Comparison of ENCODE assay signal across 30 cellular contexts in the genomic region with DNA sequence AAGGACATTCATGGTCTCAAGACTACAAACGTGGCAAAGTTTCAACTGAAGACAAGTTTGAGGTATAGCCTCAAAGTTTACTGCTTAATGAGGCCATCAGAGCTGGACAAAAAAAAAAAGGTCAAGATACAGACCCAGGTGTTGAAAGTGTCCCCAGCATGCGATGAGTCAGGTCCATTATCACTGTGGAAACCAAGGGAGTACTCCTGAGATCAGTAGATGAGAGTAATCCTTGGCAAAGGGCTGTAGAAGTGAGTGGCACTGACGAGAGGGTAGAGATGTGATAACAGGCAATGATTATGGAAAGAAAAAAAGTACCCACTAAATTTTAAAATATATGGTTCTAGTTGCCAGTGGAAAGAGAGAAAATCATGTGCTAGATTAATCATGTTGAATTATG.
A peak's percentile ranks its signal among the peaks of the same experiment; 100 is the strongest.
DNase-seq lines count a peak whose midpoint lies in the region; ATAC-seq, FAIRE-seq and TF ChIP-seq lines count a peak whose summit lies in the region.
"Had no signal": no experiment of that assay in that cellular context is flagged by ENCODE, and none has a peak within 500 bp of the region (broad histone marks: within the 10 kb centered on the region; RNA-seq: fewer than 3 reads in every experiment).

No MANE protein-coding gene starts in this region.

- H3K4me1 ChIP-seq in CD4-positive, CD25-positive, alpha-beta regulatory T cell (ENCODE audit: control insufficient read depth, insufficient read depth, low read length, poor library complexity, severe bottlenecking): peaks cover 41% of the 10 kb centered on the region
- H3K4me1 ChIP-seq in Caco-2: no peaks in the 10 kb centered on the region

- no peaks in the 10 kb centered on the region for H3K9me3 ChIP-seq in CD4-positive, CD25-positive, alpha-beta regulatory T cell (ENCODE audit: control insufficient read depth in 2 of 2, low read length in 2 of 2)
- H3K9me3 ChIP-seq in Caco-2: no peaks in the 10 kb centered on the region
- H3K9me3 ChIP-seq: A549 had no signal

- no peak for ATAC-seq in CD4-positive, CD25-positive, alpha-beta regulatory T cell (ENCODE audit: low read depth in 2 of 2)
- ATAC-seq in activated naive CD8-positive, alpha-beta T cell treated with anti-CD3 and anti-CD28 coated beads, Interleukin-2, amount 50 U/mL, for 24 hours: peak; percentile 53
- no peak for ATAC-seq in GM18517 (IDR thresholded peaks at IDR 0.05; ENCODE audit: unreplicated experiment)
- ATAC-seq: A549, GM12878, Panc1, SK-N-SH treated with all-trans-retinoic acid at 6 μM for 48 hours had no signal

- POLR2A ChIA-PET in activated CD4-positive, alpha-beta T cell treated with anti-CD3 and anti-CD28 coated beads, Interleukin-2, amount 10 ng/mL, durations not matched to agents 7 days and 5 days (lab: Charles Lee): no interaction called here
- POLR2A ChIA-PET in activated CD4-positive, alpha-beta memory T cell treated with anti-CD3 and anti-CD28 coated beads for 36 hours (lab: Charles Lee): interaction anchor here (0.8 to 2.6 kb wide), 4 partner anchors 14 to 127 kb away, joined by 3 to 8 read pairs (median 6); no protein-coding TSS in a partner anchor
- POLR2A ChIA-PET in Caco-2 (lab: Charles Lee): no interaction called here

- no TSS peak for BruUV-seq in Caco-2 (replicated peaks; lab: Mats Ljungman, UMichigan)

- H3K9me3 Mint-ChIP-seq in activated CD4-positive, alpha-beta T cell treated with anti-CD3 and anti-CD28 coated beads, Interleukin-2, amount 10 ng/mL, durations not matched to agents 7 days and 5 days: peaks cover 9% of the 10 kb centered on the region
- no peaks in the 10 kb centered on the region for H3K9me3 Mint-ChIP-seq in CD4-positive, CD25-positive, alpha-beta regulatory T cell
- H3K9me3 Mint-ChIP-seq in activated CD4-positive, alpha-beta memory T cell treated with anti-CD3 and anti-CD28 coated beads for 36 hours: no peaks in the 10 kb centered on the region
- H3K9me3 Mint-ChIP-seq in activated naive CD8-positive, alpha-beta T cell treated with anti-CD3 and anti-CD28 coated beads, Interleukin-2, amount 50 U/mL, for 24 hours: no peaks in the 10 kb centered on the region
- no peaks in the 10 kb centered on the region for H3K9me3 Mint-ChIP-seq in Caco-2 (ENCODE audit: unreplicated experiment)
- H3K9me3 Mint-ChIP-seq: nephron progenitor cell had no signal

- H3K4me3 ChIP-seq in CD4-positive, CD25-positive, alpha-beta regulatory T cell (ENCODE audit: low read depth, low read length): no peak overlapping the region
- H3K4me3 ChIP-seq in Caco-2 (ENCODE audit: low read depth, low read length): no peak overlapping the region
- H3K4me3 ChIP-seq: A549, cardiac muscle cell, GM12878, lung had no signal

- TF ChIP-seq POLR2A in H54 (IDR thresholded peaks at IDR 0.05; ENCODE audit: low read depth, low read length): no peak

- H3K36me3 ChIP-seq in CD4-positive, CD25-positive, alpha-beta regulatory T cell (ENCODE audit: control insufficient read depth, insufficient read depth, low read length): no peaks in the 10 kb centered on the region
- no peaks in the 10 kb centered on the region for H3K36me3 ChIP-seq in Caco-2 (ENCODE audit: control insufficient read depth, insufficient read depth, low read length)
- H3K36me3 ChIP-seq: cardiac muscle cell had no signal

- H3K4me1 Mint-ChIP-seq in activated CD4-positive, alpha-beta T cell treated with anti-CD3 and anti-CD28 coated beads, Interleukin-2, amount 10 ng/mL, durations not matched to agents 7 days and 5 days: peaks cover 56% of the 10 kb centered on the region
- peaks cover 17 to 58% (median 53%) of the 10 kb centered on the region in 4 donors for H3K4me1 Mint-ChIP-seq in CD4-positive, CD25-positive, alpha-beta regulatory T cell
- peaks cover 56% of the 10 kb centered on the region for H3K4me1 Mint-ChIP-seq in activated CD4-positive, alpha-beta memory T cell treated with anti-CD3 and anti-CD28 coated beads for 36 hours (ENCODE audit: low read depth)
- peaks cover 62% of the 10 kb centered on the region for H3K4me1 Mint-ChIP-seq in activated naive CD8-positive, alpha-beta T cell treated with anti-CD3 and anti-CD28 coated beads, Interleukin-2, amount 50 U/mL, for 24 hours
- H3K4me1 Mint-ChIP-seq in Caco-2 (ENCODE audit: low read depth, unreplicated experiment): no peaks in the 10 kb centered on the region

- intact Hi-C loops in activated CD4-positive, alpha-beta memory T cell treated with anti-CD3 and anti-CD28 coated beads for 36 hours (cut with micrococcal nuclease): loop anchor here (2.0 to 5.0 kb wide), 2 partner anchors 34 to 126 kb away; no protein-coding TSS in a partner anchor
- intact Hi-C loops in Caco-2 (cut with micrococcal nuclease; ENCODE audit: unreplicated experiment): no loop called here

- no peak for DNase-seq in activated CD4-positive, alpha-beta T cell treated with anti-CD3 and anti-CD28 coated beads, Interleukin-2, amount 10 ng/mL, durations not matched to agents 7 days and 5 days
- no peak for DNase-seq in activated CD4-positive, alpha-beta T cell treated with anti-CD3 and anti-CD28 coated beads, Interleukin-2, amount 50 U/mL, for 48 hours
- DNase-seq in CD4-positive, CD25-positive, alpha-beta regulatory T cell: no peak
- peak; percentile 38 for DNase-seq in activated CD4-positive, alpha-beta memory T cell treated with anti-CD3 and anti-CD28 coated beads for 36 hours
- DNase-seq in activated naive CD8-positive, alpha-beta T cell treated with anti-CD3 and anti-CD28 coated beads, Interleukin-2, amount 50 U/mL, for 24 hours: no peak
- DNase-seq in H54 (ENCODE audit: insufficient read length, low spot score) (no peak), Caco-2 (no peak)
- DNase-seq: activated CD4-positive, alpha-beta T cell treated with anti-CD3 and anti-CD28 coated beads, Interleukin-2, amount 50 U/mL, for 1 hour; activated gamma-delta T cell treated with Interleukin-2 at 50 U/mL for 16 hours; AML-193; aorta; DMS153; effector memory CD4-positive, alpha-beta T cell; H7; hypothalamus; left cardiac atrium; NCI-H446; NCI-H774; nephron progenitor cell; Right ventricle myocardium superior; T-helper 9 cell had no signal

- CTCF ChIA-PET in activated CD4-positive, alpha-beta T cell treated with anti-CD3 and anti-CD28 coated beads, Interleukin-2, amount 10 ng/mL, durations not matched to agents 7 days and 5 days (lab: Charles Lee): interaction anchor here (1.2 to 2.5 kb wide), 3 partner anchors 11 to 63 kb away, joined by 3 to 6 read pairs (median 4); no protein-coding TSS in a partner anchor
- CTCF ChIA-PET in activated CD4-positive, alpha-beta memory T cell treated with anti-CD3 and anti-CD28 coated beads for 36 hours (lab: Charles Lee): interaction anchor here (0.8 to 1.0 kb wide), 2 partner anchors 13 to 14 kb away, joined by 3 read pairs; no protein-coding TSS in a partner anchor
- CTCF ChIA-PET in Caco-2 (lab: Charles Lee): no interaction called here

- H3K36me3 Mint-ChIP-seq in activated CD4-positive, alpha-beta T cell treated with anti-CD3 and anti-CD28 coated beads, Interleukin-2, amount 10 ng/mL, durations not matched to agents 7 days and 5 days (ENCODE audit: low read depth): peaks cover 33% of the 10 kb centered on the region
- H3K36me3 Mint-ChIP-seq in CD4-positive, CD25-positive, alpha-beta regulatory T cell: no peaks in the 10 kb centered on the region
- peaks cover 3% of the 10 kb centered on the region for H3K36me3 Mint-ChIP-seq in activated CD4-positive, alpha-beta memory T cell treated with anti-CD3 and anti-CD28 coated beads for 36 hours
- no peaks in the 10 kb centered on the region for H3K36me3 Mint-ChIP-seq in activated naive CD8-positive, alpha-beta T cell treated with anti-CD3 and anti-CD28 coated beads, Interleukin-2, amount 50 U/mL, for 24 hours (ENCODE audit: low read depth)
- H3K36me3 Mint-ChIP-seq in Caco-2 (ENCODE audit: insufficient read depth, unreplicated experiment): no peaks in the 10 kb centered on the region

- no peak overlapping the region for H3K27ac ChIP-seq in CD4-positive, CD25-positive, alpha-beta regulatory T cell (ENCODE audit: insufficient read depth, low read length, poor library complexity, severe bottlenecking)
- H3K27ac ChIP-seq: cardiac muscle cell, epithelial cell of prostate had no signal

- H3K27me3 Mint-ChIP-seq in activated CD4-positive, alpha-beta T cell treated with anti-CD3 and anti-CD28 coated beads, Interleukin-2, amount 10 ng/mL, durations not matched to agents 7 days and 5 days: no peaks in the 10 kb centered on the region
- no peaks in the 10 kb centered on the region for H3K27me3 Mint-ChIP-seq in CD4-positive, CD25-positive, alpha-beta regulatory T cell
- no peaks in the 10 kb centered on the region for H3K27me3 Mint-ChIP-seq in activated CD4-positive, alpha-beta memory T cell treated with anti-CD3 and anti-CD28 coated beads for 36 hours
- no peaks in the 10 kb centered on the region for H3K27me3 Mint-ChIP-seq in activated naive CD8-positive, alpha-beta T cell treated with anti-CD3 and anti-CD28 coated beads, Interleukin-2, amount 50 U/mL, for 24 hours
- H3K27me3 Mint-ChIP-seq in Caco-2 (ENCODE audit: insufficient read depth, unreplicated experiment): no peaks in the 10 kb centered on the region

- no peak for FAIRE-seq in H54 (lab: Jason Lieb, UNC)
- FAIRE-seq: A549, colon, GM12878 had no signal

- H3K27me3 ChIP-seq in CD4-positive, CD25-positive, alpha-beta regulatory T cell (ENCODE audit: control insufficient read depth, insufficient read depth, low read length): no peaks in the 10 kb centered on the region
- H3K27me3 ChIP-seq in Caco-2 (replicated peaks; ENCODE audit: control insufficient read depth, insufficient read depth, low read length): no peaks in the 10 kb centered on the region
- H3K27me3 ChIP-seq: cardiac muscle cell had no signal

- peak overlapping the region; percentile 93 for H3K27ac Mint-ChIP-seq in activated CD4-positive, alpha-beta T cell treated with anti-CD3 and anti-CD28 coated beads, Interleukin-2, amount 10 ng/mL, durations not matched to agents 7 days and 5 days
- H3K27ac Mint-ChIP-seq in CD4-positive, CD25-positive, alpha-beta regulatory T cell: peak overlapping the region; percentile 79 to 84 (median 81)
- peak overlapping the region; percentile 46 for H3K27ac Mint-ChIP-seq in activated CD4-positive, alpha-beta memory T cell treated with anti-CD3 and anti-CD28 coated beads for 36 hours
- peak overlapping the region; percentile 88 for H3K27ac Mint-ChIP-seq in activated naive CD8-positive, alpha-beta T cell treated with anti-CD3 and anti-CD28 coated beads, Interleukin-2, amount 50 U/mL, for 24 hours
- no peak overlapping the region for H3K27ac Mint-ChIP-seq in Caco-2 (ENCODE audit: unreplicated experiment)
- H3K27ac Mint-ChIP-seq: nephron progenitor cell had no signal

- peak overlapping the region; percentile 71 for H3K4me3 Mint-ChIP-seq in activated CD4-positive, alpha-beta T cell treated with anti-CD3 and anti-CD28 coated beads, Interleukin-2, amount 10 ng/mL, durations not matched to agents 7 days and 5 days
- H3K4me3 Mint-ChIP-seq in CD4-positive, CD25-positive, alpha-beta regulatory T cell: peak overlapping the region in 2 of 4 donors; percentile 4 to 38
- H3K4me3 Mint-ChIP-seq in activated CD4-positive, alpha-beta memory T cell treated with anti-CD3 and anti-CD28 coated beads for 36 hours: no peak overlapping the region
- H3K4me3 Mint-ChIP-seq in activated naive CD8-positive, alpha-beta T cell treated with anti-CD3 and anti-CD28 coated beads, Interleukin-2, amount 50 U/mL, for 24 hours: peak overlapping the region; percentile 25
- no peak overlapping the region for H3K4me3 Mint-ChIP-seq in Caco-2 (ENCODE audit: unreplicated experiment)
- H3K4me3 Mint-ChIP-seq: nephron progenitor cell had no signal

- no peak for TF ChIP-seq CTCF in Caco-2 (IDR thresholded peaks at IDR 0.05; ENCODE audit: insufficient read depth in 1 of 2, low read depth in 1 of 2, low read length in 1 of 2, severe bottlenecking in 1 of 2, unreplicated experiment in 1 of 2)

Comparison
In these comparisons a context has a peak if more than half of its experiments do, and no peak if none do; other contexts are left out.
1. H3K4me3 Mint-ChIP-seq: peak in activated CD4-positive, alpha-beta T cell treated with anti-CD3 and anti-CD28 coated beads, Interleukin-2, amount 10 ng/mL, durations not matched to agents 7 days and 5 days (single experiment) and activated naive CD8-positive, alpha-beta T cell treated with anti-CD3 and anti-CD28 coated beads, Interleukin-2, amount 50 U/mL, for 24 hours (single experiment); none in activated CD4-positive, alpha-beta memory T cell treated with anti-CD3 and anti-CD28 coated beads for 36 hours (single experiment) and Caco-2 (single experiment).